23 cellular contexts compared by ENCODE assay signal in the genomic region with DNA sequence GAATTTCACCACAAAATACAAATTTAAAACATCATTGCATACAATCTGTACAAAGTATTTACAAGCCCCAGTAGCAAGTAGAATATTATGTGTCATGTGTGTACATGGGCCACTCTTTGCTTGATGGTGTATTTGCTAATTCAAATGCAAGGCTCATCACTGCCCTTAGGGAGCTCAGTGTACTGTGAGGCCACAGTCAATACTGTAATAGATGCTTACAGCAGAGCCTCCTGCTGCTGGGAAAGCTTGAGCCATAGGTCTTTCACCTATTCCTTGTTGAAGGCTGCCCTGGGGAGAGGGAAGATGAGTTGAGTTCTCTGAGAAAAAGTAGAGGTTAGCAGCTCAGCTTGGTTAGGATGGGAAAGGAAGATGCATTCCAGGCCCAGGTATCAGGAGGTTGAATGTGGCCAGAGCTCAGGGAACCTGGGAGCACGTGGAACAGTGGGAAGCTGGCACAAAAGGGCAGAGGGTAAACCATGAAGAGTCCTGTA.
"Had no signal": no experiment of that assay in that cellular context is flagged by ENCODE, and none has a peak within 500 bp of the region (broad histone marks: within the 10 kb centered on the region; RNA-seq: fewer than 3 reads in every experiment).

No MANE protein-coding gene starts in this region.

- H3K4me1 Mint-ChIP-seq: activated B cell treated with CpG ODN at 0.5 μM for 24 hours; activated T-helper 17 cell treated with anti-CD3 and anti-CD28 coated beads, Interleukin-2, amount 50 U/mL, for 72 hours; nephron had no signal

- H3K9ac ChIP-seq: parathyroid adenoma had no signal

- H3K9me3 Mint-ChIP-seq: activated B cell treated with CpG ODN at 0.5 μM for 24 hours, nephron had no signal

- H3K4me1 ChIP-seq: breast epithelium, heart right ventricle, left ventricle myocardium inferior, parathyroid adenoma, tibial nerve had no signal

- H3K9me3 ChIP-seq: breast epithelium, tibial nerve had no signal

- DNase-seq: activated B cell treated with CpG ODN at 0.5 μM for 24 hours; activated CD4-positive, alpha-beta T cell treated with anti-CD3 and anti-CD28 coated beads, Interleukin-2, amount 50 U/mL, for 1 hour; activated CD8-positive, alpha-beta T cell treated with anti-CD3 and anti-CD28 coated beads for 36 hours; activated gamma-delta T cell treated with Interleukin-2 at 50 U/mL for 16 hours; activated naive CD4-positive, alpha-beta T cell treated with anti-CD3 and anti-CD28 coated beads, Interleukin-2, amount 50 U/mL, for 16 hours; activated T-cell treated with anti-CD3 and anti-CD28 coated beads, Interleukin-2, amount 50 U/mL, for 4 hours; amniotic stem cell; central memory CD4-positive, alpha-beta T cell; foreskin fibroblast; heart right ventricle; left ventricle myocardium inferior; nucleus accumbens; right cardiac atrium; stimulated activated CD4-positive, alpha-beta T cell treated with anti-CD3 and anti-CD28 coated beads, Interleukin-15, amount 100 ng/mL, for 24 hours; stimulated activated CD4-positive, alpha-beta T cell treated with anti-CD3 and anti-CD28 coated beads, Interleukin-2, amount 100 ng/mL, for 24 hours; stimulated activated naive CD4-positive, alpha-beta T cell treated with Interleukin-2 at 50 U/mL for 16 hours; T-helper 2 cell had no signal

- H3K27ac Mint-ChIP-seq: activated B cell treated with CpG ODN at 0.5 μM for 24 hours; activated CD8-positive, alpha-beta T cell treated with anti-CD3 and anti-CD28 coated beads for 36 hours; activated T-helper 17 cell treated with anti-CD3 and anti-CD28 coated beads, Interleukin-2, amount 50 U/mL, for 72 hours; nephron had no signal

- H3K79me2 ChIP-seq: parathyroid adenoma had no signal

- H3K27me3 Mint-ChIP-seq: activated B cell treated with CpG ODN at 0.5 μM for 24 hours; activated CD8-positive, alpha-beta T cell treated with anti-CD3 and anti-CD28 coated beads for 36 hours; activated T-helper 17 cell treated with anti-CD3 and anti-CD28 coated beads, Interleukin-2, amount 50 U/mL, for 72 hours had no signal

- H3K27ac ChIP-seq: breast epithelium, heart right ventricle, left ventricle myocardium inferior, parathyroid adenoma, tibial nerve had no signal

- H3K27me3 ChIP-seq: breast epithelium, heart right ventricle, tibial nerve had no signal

- H3K4me3 ChIP-seq: breast epithelium, heart right ventricle, left ventricle myocardium inferior, tibial nerve had no signal

- H3K4me3 Mint-ChIP-seq: activated B cell treated with CpG ODN at 0.5 μM for 24 hours; activated CD8-positive, alpha-beta T cell treated with anti-CD3 and anti-CD28 coated beads for 36 hours; activated T-cell treated with anti-CD3 and anti-CD28 coated beads, Interleukin-2, amount 50 U/mL, for 4 hours; activated T-helper 17 cell treated with anti-CD3 and anti-CD28 coated beads, Interleukin-2, amount 50 U/mL, for 72 hours; nephron had no signal

- ATAC-seq: activated CD8-positive, alpha-beta T cell treated with anti-CD3 and anti-CD28 coated beads for 36 hours; activated T-cell treated with anti-CD3 and anti-CD28 coated beads, Interleukin-2, amount 50 U/mL, for 4 hours; activated T-helper 17 cell treated with anti-CD3 and anti-CD28 coated beads, Interleukin-2, amount 50 U/mL, for 72 hours; esophagus mucosa; heart right ventricle; right cardiac atrium had no signal

- H3K36me3 ChIP-seq: breast epithelium, heart right ventricle, left ventricle myocardium inferior, tibial nerve had no signal
